ENCODE assay signal across 8 cellular contexts in the genomic region with DNA sequence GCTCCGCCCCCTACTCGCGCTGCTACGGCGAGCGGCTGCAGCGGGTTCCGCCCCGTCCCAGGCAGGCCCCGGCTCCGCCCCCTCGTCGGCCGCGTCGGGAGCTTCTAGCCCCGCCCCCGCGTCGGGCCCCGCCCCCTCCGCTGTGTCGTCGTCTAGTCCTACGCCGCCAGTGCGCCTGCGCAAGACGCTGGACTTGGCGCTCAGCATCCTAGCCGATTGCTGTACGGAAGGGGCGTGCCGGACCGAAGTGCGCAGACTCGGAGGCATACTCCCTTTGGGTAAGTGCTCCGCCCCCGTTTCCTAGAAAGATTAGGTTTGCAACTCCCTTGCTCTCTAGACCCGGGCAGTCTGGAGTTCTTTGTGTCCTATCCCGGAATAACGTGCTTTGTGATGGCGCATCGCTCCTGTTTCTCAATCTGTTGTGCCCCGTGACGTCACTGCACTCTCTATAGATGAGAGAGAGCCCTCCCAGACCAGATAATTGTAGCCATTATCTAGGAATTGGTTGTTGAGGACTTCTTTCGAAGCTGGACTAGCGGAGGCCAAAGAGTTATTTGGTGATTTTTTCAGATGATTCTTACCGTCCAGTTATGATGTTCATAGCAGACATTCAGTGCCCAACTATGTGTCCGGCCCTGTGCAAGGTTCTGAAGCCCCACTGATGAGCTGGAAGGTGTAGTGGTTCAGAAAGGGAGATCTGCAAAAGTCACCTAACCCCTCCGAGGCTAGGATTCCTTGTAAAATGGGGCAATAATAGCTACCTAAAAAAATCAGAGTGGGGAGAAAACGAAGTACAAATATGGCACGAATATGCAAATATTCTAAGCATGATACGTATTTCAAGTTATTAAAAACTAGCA.
A peak's percentile ranks its signal among the peaks of the same experiment; 100 is the strongest.
DNase-seq lines count a peak whose midpoint lies in the region; ATAC-seq and TF ChIP-seq lines count a peak whose summit lies in the region.

No MANE protein-coding gene starts in this region.

- no peaks in the 10 kb centered on the region for H3K27me3 Mint-ChIP-seq in central memory CD8-positive, alpha-beta T cell

- no peaks in the 10 kb centered on the region for H3K9me3 Mint-ChIP-seq in central memory CD8-positive, alpha-beta T cell

- peak; percentile 47 for TF ChIP-seq POLR2A in GM18951 (IDR thresholded peaks at IDR 0.05; ENCODE audit: extremely low read depth, insufficient read depth, insufficient read length)

- peak; percentile 70 for ATAC-seq in HG03196 (IDR thresholded peaks at IDR 0.05; ENCODE audit: unreplicated experiment)
- peak; percentile 76 for ATAC-seq in central memory CD8-positive, alpha-beta T cell (replicated peaks; ENCODE audit: extremely low read depth, poor library complexity, severe bottlenecking)

- peak; percentile 99 for DNase-seq in AG08395 (ENCODE audit: low spot score)
- DNase-seq in NCI-H345 (lab: John Stamatoyannopoulos, UW), result peak; percentile 100
- peak; percentile 100 for DNase-seq in activated CD4-positive, CD25-positive, alpha-beta regulatory T cell treated with anti-CD3 and anti-CD28 coated beads, Interleukin-2, amount 50 U/mL, for 16 hours (ENCODE audit: low read depth, low spot score)
- peak; percentile 99 for DNase-seq in central memory CD8-positive, alpha-beta T cell (ENCODE audit: low spot score in 2 of 2)
- DNase-seq in iris pigment epithelial cell (ENCODE audit: low read depth), result peak; percentile 98
- DNase-seq in stimulated activated CD4-positive, alpha-beta T cell treated with anti-CD3 and anti-CD28 coated beads, Interleukin-12 subunit alpha, Interleukin-12 subunit beta, amount 100 ng/mL, for 24 hours (ENCODE audit: low read depth in 2 of 2), result peak; percentile 99 to 100

- H3K27ac Mint-ChIP-seq in central memory CD8-positive, alpha-beta T cell (ENCODE audit: low read depth), result peak overlapping the region; percentile 94

- H3K4me1 Mint-ChIP-seq in central memory CD8-positive, alpha-beta T cell, result peaks cover 34% of the 10 kb centered on the region

- in situ Hi-C loops in GM18951 (cut with MboI; ENCODE audit: low sequenced_read_pairs, unreplicated experiment), result loop anchor here (25.0 kb wide), 1 partner anchor 402 kb away; a partner anchor contains a TSS

- H3K4me3 Mint-ChIP-seq in central memory CD8-positive, alpha-beta T cell, result peak overlapping the region; percentile 88

- H3K36me3 Mint-ChIP-seq in central memory CD8-positive, alpha-beta T cell (ENCODE audit: insufficient read depth), result peaks cover 31% of the 10 kb centered on the region

Comparison
In these comparisons a context has a peak if more than half of its experiments do, and no peak if none do; other contexts are left out.
1. Peak in every context shown above with its lines: DNase-seq and ATAC-seq.